In the genomic region with DNA sequence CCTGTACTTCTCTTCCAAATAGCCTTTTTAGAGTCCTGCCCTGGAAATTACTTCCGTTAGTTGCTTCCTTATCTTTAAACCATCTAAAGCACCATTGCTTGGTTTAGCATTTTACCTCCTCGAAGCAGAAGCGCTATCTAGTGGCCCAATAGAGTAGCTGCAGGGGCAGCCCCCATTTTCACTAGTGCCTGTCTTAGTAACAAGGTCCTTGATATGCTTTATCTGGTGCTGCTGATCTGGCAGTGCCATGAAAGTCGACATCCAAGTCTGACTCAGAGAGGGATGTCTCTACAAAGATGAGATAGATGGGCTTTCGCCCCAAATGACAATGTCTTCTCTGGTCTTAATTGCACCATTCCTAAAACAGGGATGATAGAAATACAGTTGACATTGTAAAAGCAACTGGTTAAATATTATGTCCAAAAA, we compare ENCODE assay signal across 8 cellular contexts. TPM values are rescaled to one million over a fixed set of nuclear protein-coding genes. Genes with fewer than 3 reads are reported as not detected.
DNase-seq lines count a peak whose midpoint lies in the region; ATAC-seq and TF ChIP-seq lines count a peak whose summit lies in the region.

No MANE protein-coding gene starts in this region.

- H3K27me3 ChIP-seq in right atrium auricular region: no peaks in the 10 kb centered on the region

- H3K27ac ChIP-seq in right atrium auricular region: no peak overlapping the region

- peak; percentile 95 for ATAC-seq in activated naive CD8-positive, alpha-beta T cell treated with anti-CD3 and anti-CD28 coated beads, Interleukin-2, amount 50 U/mL, for 24 hours

- DNase-seq in DMS153 (lab: John Stamatoyannopoulos, UW) (peak; percentile 82), HCEC 1CT (peak; percentile 79), NCI-H146 treated with DMSO at 0.1 percent for 48 hours (lab: John Stamatoyannopoulos, UW; ENCODE audit: unreplicated experiment) (peak; percentile 89), T follicular helper cell (ENCODE audit: low read depth) (peak; percentile 52), right atrium auricular region (ENCODE audit: low spot score) (peak; percentile 61), skeletal muscle cell (ENCODE audit: low read depth) (peak; percentile 25), mesenteric fat pad (ENCODE audit: low spot score) (no peak)
- DNase-seq in activated naive CD8-positive, alpha-beta T cell treated with anti-CD3 and anti-CD28 coated beads, Interleukin-2, amount 50 U/mL, for 24 hours: peak; percentile 74

- no peaks in the 10 kb centered on the region for H3K4me1 ChIP-seq in right atrium auricular region

- peak; percentile 45 to 78 for TF ChIP-seq CTCF in right atrium auricular region (IDR thresholded peaks at IDR 0.05)

- no peaks in the 10 kb centered on the region for H3K9me3 ChIP-seq in right atrium auricular region

- H3K36me3 Mint-ChIP-seq in activated naive CD8-positive, alpha-beta T cell treated with anti-CD3 and anti-CD28 coated beads, Interleukin-2, amount 50 U/mL, for 24 hours (ENCODE audit: low read depth): no peaks in the 10 kb centered on the region

- H3K27me3 Mint-ChIP-seq in activated naive CD8-positive, alpha-beta T cell treated with anti-CD3 and anti-CD28 coated beads, Interleukin-2, amount 50 U/mL, for 24 hours: no peaks in the 10 kb centered on the region

- no peak overlapping the region for H3K27ac Mint-ChIP-seq in activated naive CD8-positive, alpha-beta T cell treated with anti-CD3 and anti-CD28 coated beads, Interleukin-2, amount 50 U/mL, for 24 hours

- H3K36me3 ChIP-seq in right atrium auricular region: no peaks in the 10 kb centered on the region

- H3K4me1 Mint-ChIP-seq in activated naive CD8-positive, alpha-beta T cell treated with anti-CD3 and anti-CD28 coated beads, Interleukin-2, amount 50 U/mL, for 24 hours: peaks cover 4% of the 10 kb centered on the region

- H3K4me3 ChIP-seq in right atrium auricular region: no peak overlapping the region
- no peak overlapping the region for H3K4me3 ChIP-seq in skeletal muscle cell (ENCODE audit: low read depth, low read length)

- H3K4me3 Mint-ChIP-seq in activated naive CD8-positive, alpha-beta T cell treated with anti-CD3 and anti-CD28 coated beads, Interleukin-2, amount 50 U/mL, for 24 hours: no peak overlapping the region

- no peaks in the 10 kb centered on the region for H3K9me3 Mint-ChIP-seq in activated naive CD8-positive, alpha-beta T cell treated with anti-CD3 and anti-CD28 coated beads, Interleukin-2, amount 50 U/mL, for 24 hours

RNA-seq across cellular contexts. Expression of a gene that starts 25.0 kb away (rescaled TPM):
- total RNA-seq in right atrium auricular region (1 to 10 TPM in 1 of 2 donors, under 1 TPM in 1; 0.79 to 1.2 TPM), mesenteric fat pad (2.4 TPM)
